Comparison of ENCODE assay signal across 1 cellular context in genomic region chr15:67033521-67033920, GRCh38.
TF ChIP-seq lines count a peak whose summit lies in the region.

No MANE protein-coding gene starts in this region.

TF ChIP-seq in HepG2, 621 proteins besides CTCF, POLR2A, EP300 and RAD21 (continued from another document):
- no peak for TF ChIP-seq GMEB1 (CRISPR knock-in tag; IDR thresholded peaks at IDR 0.05; ENCODE audit: borderline replicate concordance)
TF ChIP-seq in HepG2: peak in this region for 0.
